In the genomic region with DNA sequence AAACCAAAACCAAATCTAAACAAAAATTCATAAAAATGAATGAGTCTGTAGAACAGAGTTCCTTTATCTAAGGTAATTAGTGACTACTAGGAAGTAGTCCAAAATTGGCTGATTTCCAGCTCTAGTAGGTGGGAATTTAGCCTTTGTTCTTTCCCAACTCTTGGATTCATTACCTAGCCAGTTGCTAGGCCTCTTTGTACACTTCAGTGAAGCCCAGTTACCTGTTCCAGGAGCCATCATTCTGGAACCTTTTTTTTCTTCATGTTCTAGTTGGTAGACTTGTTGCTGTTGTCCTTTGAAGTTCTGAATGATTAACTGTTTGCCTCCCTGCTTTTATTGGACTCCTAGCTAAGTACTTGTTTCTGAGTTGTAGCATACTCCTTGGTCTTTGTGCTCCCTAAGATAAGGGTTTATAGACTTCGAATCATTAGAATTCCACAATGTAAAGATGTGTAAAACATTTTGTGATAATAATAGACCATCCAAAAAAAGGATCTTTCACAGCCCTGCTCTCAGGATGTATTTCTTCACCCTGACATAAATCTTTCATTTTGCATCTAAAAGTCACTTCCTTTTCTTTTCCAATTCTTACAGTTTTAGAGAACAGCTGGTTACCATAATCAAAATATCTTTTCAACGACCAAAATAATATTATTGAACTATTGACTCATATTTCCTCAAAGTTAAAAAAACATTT, we compare ENCODE assay signal across 17 cellular contexts. TPM values are rescaled to one million over a fixed set of nuclear protein-coding genes. Genes with fewer than 3 reads are reported as not detected.
DNase-seq lines count a peak whose midpoint lies in the region; ATAC-seq, FAIRE-seq and TF ChIP-seq lines count a peak whose summit lies in the region.
"Had no signal": no experiment of that assay in that cellular context is flagged by ENCODE, and none has a peak within 500 bp of the region (broad histone marks: within the 10 kb centered on the region; RNA-seq: fewer than 3 reads in every experiment).

No MANE protein-coding gene starts in this region.

- H3K36me3 ChIP-seq in GM23338 (ENCODE audit: insufficient read depth), result no peaks in the 10 kb centered on the region
- H3K36me3 ChIP-seq: heart right ventricle had no signal

- H3K27me3 ChIP-seq in GM23338 (ENCODE audit: insufficient read depth), result no peaks in the 10 kb centered on the region
- H3K27me3 ChIP-seq: heart right ventricle had no signal

- H3K79me2 ChIP-seq in GM23338 (replicated peaks; ENCODE audit: insufficient read depth), result no peaks in the 10 kb centered on the region

- no peak overlapping the region for H2AFZ ChIP-seq in GM23338

- H3K4me3 Mint-ChIP-seq in GM23338, result no peak overlapping the region
- H3K4me3 Mint-ChIP-seq: CD4-positive, alpha-beta T cell; endodermal cell; memory B cell; stimulated activated naive CD8-positive, alpha-beta T cell treated with anti-CD3 and anti-CD28 coated beads, Interleukin-15, Interleukin-2, amounts not matched to agents 100 ng/mL and 50 ng/mL, for 24 hours had no signal

- H3K27ac ChIP-seq in GM23338 (ENCODE audit: low read depth), result no peak overlapping the region
- H3K27ac ChIP-seq: SK-N-MC had no signal

- no peaks in the 10 kb centered on the region for H3K9me2 ChIP-seq in GM23338 (ENCODE audit: insufficient read depth)

- no peak for TF ChIP-seq RAD21 in Ishikawa (IDR thresholded peaks at IDR 0.05; ENCODE audit: low read depth)

- TF ChIP-seq CTCF in GM23338 (conservative IDR thresholded peaks at IDR 0.05; ENCODE audit: low read depth in 2 of 2), result no peak

- no peak overlapping the region for H3K27ac Mint-ChIP-seq in GM23338
- H3K27ac Mint-ChIP-seq: CD4-positive, alpha-beta T cell; endodermal cell; memory B cell; stimulated activated naive CD8-positive, alpha-beta T cell treated with anti-CD3 and anti-CD28 coated beads, Interleukin-15, Interleukin-2, amounts not matched to agents 100 ng/mL and 50 ng/mL, for 24 hours had no signal

- H4K20me1 ChIP-seq in GM23338 (replicated peaks; ENCODE audit: insufficient read depth), result no peaks in the 10 kb centered on the region

- no peak for DNase-seq in GM12892 (ENCODE audit: insufficient read length)
- DNase-seq in SKM-1 treated with dmso at 0.1 percent for 144 hours (lab: John Stamatoyannopoulos, UW; ENCODE audit: unreplicated experiment), result peak; percentile 87
- DNase-seq in mucosa of gallbladder (ENCODE audit: low spot score), result peak; percentile 34
- no peak for DNase-seq in cerebellar cortex (ENCODE audit: low spot score)
- no peak for DNase-seq in NCI-H2171 treated with DMSO at 0.1 percent for 48 hours (lab: John Stamatoyannopoulos, UW)
- no peak for DNase-seq in GM23338 (ENCODE audit: low spot score)
- DNase-seq: anterior cingulate cortex; CD4-positive, alpha-beta T cell; endodermal cell; heart right ventricle; NCI-H446 treated with DMSO at 0.1 percent for 48 hours; stimulated activated CD4-positive, alpha-beta T cell treated with anti-CD3 and anti-CD28 coated beads, Interleukin-2, amount 100 ng/mL, for 48 hours had no signal

- TF ChIP-seq POLR2A in GM12892 (IDR thresholded peaks at IDR 0.05; ENCODE audit: low read depth, low read length), result no peak

- no peaks in the 10 kb centered on the region for H3K27me3 Mint-ChIP-seq in GM23338 (ENCODE audit: insufficient read depth, low read depth, poor library complexity)
- H3K27me3 Mint-ChIP-seq: CD4-positive, alpha-beta T cell; memory B cell had no signal

- peak; percentile 80 for FAIRE-seq in GM12892 (lab: Jason Lieb, UNC)

- no peak for TF ChIP-seq EP300 in Ishikawa (IDR thresholded peaks at IDR 0.05; ENCODE audit: borderline replicate concordance)

- H3K36me3 Mint-ChIP-seq in GM23338 (ENCODE audit: low read depth), result no peaks in the 10 kb centered on the region
- H3K36me3 Mint-ChIP-seq: memory B cell had no signal

- ATAC-seq in HG03521 (IDR thresholded peaks at IDR 0.05; ENCODE audit: unreplicated experiment), result no peak
- ATAC-seq in GM23338, result no peak

- no peak overlapping the region for H3K4me2 ChIP-seq in GM23338

- no peak overlapping the region for H3K4me3 ChIP-seq in GM23338
- H3K4me3 ChIP-seq: heart right ventricle, SK-N-MC had no signal

- H3K4me1 ChIP-seq in GM23338 (ENCODE audit: insufficient read depth), result no peaks in the 10 kb centered on the region

- peaks cover 5% of the 10 kb centered on the region; the same call in 2 of the 3 replicates for H3K4me1 Mint-ChIP-seq in GM23338
- H3K4me1 Mint-ChIP-seq: endodermal cell, memory B cell had no signal

- no peaks in the 10 kb centered on the region for H3F3A ChIP-seq in GM23338 (replicated peaks; ENCODE audit: low read depth)

- H3K9me3 Mint-ChIP-seq in GM23338, result no peaks in the 10 kb centered on the region
- H3K9me3 Mint-ChIP-seq: CD4-positive, alpha-beta T cell; endodermal cell; stimulated activated naive CD8-positive, alpha-beta T cell treated with anti-CD3 and anti-CD28 coated beads, Interleukin-15, Interleukin-2, amounts not matched to agents 100 ng/mL and 50 ng/mL, for 24 hours had no signal

TF ChIP-seq in Ishikawa, 13 proteins besides CTCF, POLR2A, EP300 and RAD21:
- TF ChIP-seq, protein P1, sequence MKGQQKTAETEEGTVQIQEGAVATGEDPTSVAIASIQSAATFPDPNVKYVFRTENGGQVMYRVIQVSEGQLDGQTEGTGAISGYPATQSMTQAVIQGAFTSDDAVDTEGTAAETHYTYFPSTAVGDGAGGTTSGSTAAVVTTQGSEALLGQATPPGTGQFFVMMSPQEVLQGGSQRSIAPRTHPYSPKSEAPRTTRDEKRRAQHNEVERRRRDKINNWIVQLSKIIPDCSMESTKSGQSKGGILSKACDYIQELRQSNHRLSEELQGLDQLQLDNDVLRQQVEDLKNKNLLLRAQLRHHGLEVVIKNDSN (IDR thresholded peaks at IDR 0.05), result no peak
- peak; percentile 38; the same call in 1 of the 2 replicates for TF ChIP-seq NFIC (IDR thresholded peaks at IDR 0.05)
TF ChIP-seq in Ishikawa: peak in this region for 1.

TF ChIP-seq in GM23338, 12 proteins besides CTCF, POLR2A, EP300 and RAD21:
- TF ChIP-seq EZH2phosphoT487 (IDR thresholded peaks at IDR 0.05; ENCODE audit: unreplicated experiment) (no peak), CREB1 (CRISPR knock-in tag; IDR thresholded peaks at IDR 0.05; ENCODE audit: low read depth) (no peak), ZNF331 (CRISPR knock-in tag; IDR thresholded peaks at IDR 0.05; ENCODE audit: low read depth) (no peak), ETS1 (IDR thresholded peaks at IDR 0.05) (no peak), POLR2AphosphoS5 (IDR thresholded peaks at IDR 0.05; ENCODE audit: low read depth) (no peak), STAT1 (IDR thresholded peaks at IDR 0.05; ENCODE audit: unreplicated experiment) (no peak), JUNB (IDR thresholded peaks at IDR 0.05; ENCODE audit: unreplicated experiment) (no peak), ZNF114 (CRISPR knock-in tag; IDR thresholded peaks at IDR 0.05) (no peak)
- TF ChIP-seq, protein P2, sequence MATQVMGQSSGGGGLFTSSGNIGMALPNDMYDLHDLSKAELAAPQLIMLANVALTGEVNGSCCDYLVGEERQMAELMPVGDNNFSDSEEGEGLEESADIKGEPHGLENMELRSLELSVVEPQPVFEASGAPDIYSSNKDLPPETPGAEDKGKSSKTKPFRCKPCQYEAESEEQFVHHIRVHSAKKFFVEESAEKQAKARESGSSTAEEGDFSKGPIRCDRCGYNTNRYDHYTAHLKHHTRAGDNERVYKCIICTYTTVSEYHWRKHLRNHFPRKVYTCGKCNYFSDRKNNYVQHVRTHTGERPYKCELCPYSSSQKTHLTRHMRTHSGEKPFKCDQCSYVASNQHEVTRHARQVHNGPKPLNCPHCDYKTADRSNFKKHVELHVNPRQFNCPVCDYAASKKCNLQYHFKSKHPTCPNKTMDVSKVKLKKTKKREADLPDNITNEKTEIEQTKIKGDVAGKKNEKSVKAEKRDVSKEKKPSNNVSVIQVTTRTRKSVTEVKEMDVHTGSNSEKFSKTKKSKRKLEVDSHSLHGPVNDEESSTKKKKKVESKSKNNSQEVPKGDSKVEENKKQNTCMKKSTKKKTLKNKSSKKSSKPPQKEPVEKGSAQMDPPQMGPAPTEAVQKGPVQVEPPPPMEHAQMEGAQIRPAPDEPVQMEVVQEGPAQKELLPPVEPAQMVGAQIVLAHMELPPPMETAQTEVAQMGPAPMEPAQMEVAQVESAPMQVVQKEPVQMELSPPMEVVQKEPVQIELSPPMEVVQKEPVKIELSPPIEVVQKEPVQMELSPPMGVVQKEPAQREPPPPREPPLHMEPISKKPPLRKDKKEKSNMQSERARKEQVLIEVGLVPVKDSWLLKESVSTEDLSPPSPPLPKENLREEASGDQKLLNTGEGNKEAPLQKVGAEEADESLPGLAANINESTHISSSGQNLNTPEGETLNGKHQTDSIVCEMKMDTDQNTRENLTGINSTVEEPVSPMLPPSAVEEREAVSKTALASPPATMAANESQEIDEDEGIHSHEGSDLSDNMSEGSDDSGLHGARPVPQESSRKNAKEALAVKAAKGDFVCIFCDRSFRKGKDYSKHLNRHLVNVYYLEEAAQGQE (IDR thresholded peaks at IDR 0.05; ENCODE audit: unreplicated experiment), result no peak

RNA-seq across cellular contexts. Expression of gene PLA2G4A, which starts 9.8 kb away (rescaled TPM):
- polyA plus RNA-seq in GM12892 (2012; ENCODE audit: missing spikeins), result 9.2 TPM
- total RNA-seq in mucosa of gallbladder, result 11.0 TPM
- 1.7 and 3.8 TPM in 2 replicates for total RNA-seq in GM23338 (2014; rRNA removed; shearing (Covaris generic))
- polyA plus RNA-seq in GM23338 (2016; fragmentation: Nextera tagmentation; extraction: Ambion mirVana), result 1.1 TPM in 2 replicates
- total RNA-seq: CD4-positive, alpha-beta T cell had no signal

Comparison
In these comparisons a context has a peak if more than half of its experiments do, and no peak if none do; other contexts are left out.
1. DNase-seq: peak in SKM-1 treated with dmso at 0.1 percent for 144 hours (single experiment) and mucosa of gallbladder (single experiment); none in GM12892 (single experiment), cerebellar cortex (single experiment), NCI-H2171 treated with DMSO at 0.1 percent for 48 hours (single experiment) and GM23338 (single experiment).